ENCODE assay signal across 16 cellular contexts in genomic region chr14:104237651-104238423, GRCh38.
DNase-seq lines count a peak whose midpoint lies in the region; ATAC-seq and TF ChIP-seq lines count a peak whose summit lies in the region.
"Had no signal": no experiment of that assay in that cellular context is flagged by ENCODE, and none has a peak within 500 bp of the region (broad histone marks: within the 10 kb centered on the region; RNA-seq: fewer than 3 reads in every experiment).

No MANE protein-coding gene starts in this region.

- intact Hi-C loops in Right ventricle myocardium inferior (cut with DNase I): no loop called here
- intact Hi-C loops in heart left ventricle (cut with DNase I): no loop called here

- H3K9me3 Mint-ChIP-seq in endothelial cell (ENCODE audit: unreplicated experiment) (peaks cover 13% of the 10 kb centered on the region), type B pancreatic cell (peaks cover 21% of the 10 kb centered on the region)

- TF ChIP-seq POLR2A in heart left ventricle (IDR thresholded peaks at IDR 0.05): no peak

- H3K27me3 Mint-ChIP-seq in endothelial cell (ENCODE audit: unreplicated experiment) (peaks cover 10% of the 10 kb centered on the region), type B pancreatic cell (peaks cover 4% of the 10 kb centered on the region)

- H3K4me3 Mint-ChIP-seq in endothelial cell (ENCODE audit: unreplicated experiment): peak overlapping the region; percentile 21
- H3K4me3 Mint-ChIP-seq in type B pancreatic cell: no peak overlapping the region

- no peak for TF ChIP-seq CTCF in heart left ventricle (IDR thresholded peaks at IDR 0.05)
- no peak for TF ChIP-seq CTCF in endothelial cell (IDR thresholded peaks at IDR 0.05; ENCODE audit: unreplicated experiment)
- TF ChIP-seq CTCF in osteoblast (IDR thresholded peaks at IDR 0.05; ENCODE audit: extremely low read depth, low read depth, low read length): no peak
- no peak for TF ChIP-seq CTCF in type B pancreatic cell (conservative IDR thresholded peaks at IDR 0.05)

- H3K9me3 ChIP-seq in heart left ventricle: peaks cover 0 to 35% (median 13%) of the 10 kb centered on the region in 12 donors
- H3K9me3 ChIP-seq in osteoblast (ENCODE audit: low read depth, low read length): no peaks in the 10 kb centered on the region

- H2AFZ ChIP-seq in osteoblast (ENCODE audit: low read length): no peak overlapping the region

- DNase-seq in Right ventricle myocardium inferior (ENCODE audit: missing footprints): peak; percentile 21
- no peak for DNase-seq in heart left ventricle
- no peak for DNase-seq in endothelial cell (ENCODE audit: low spot score)
- DNase-seq in osteoblast (ENCODE audit: insufficient read length, low spot score, missing footprints): peak; percentile 22
- DNase-seq in type B pancreatic cell (ENCODE audit: extremely low spot score, unreplicated experiment): peak; percentile 44
- DNase-seq in NCI-H2029 (lab: John Stamatoyannopoulos, UW): no peak
- DNase-seq in OCI-M1 (lab: John Stamatoyannopoulos, UW): no peak
- DNase-seq in ACHN: no peak
- DNase-seq: DMS53, HCEC 1CT, NCI-H1417 treated with DMSO at 0.1 percent for 48 hours, NCI-H2029 treated with DMSO at 0.1 percent for 48 hours, NCI-H510A treated with DMSO at 0.1 percent for 48 hours had no signal

- no peaks in the 10 kb centered on the region for H3K4me1 Mint-ChIP-seq in endothelial cell (ENCODE audit: unreplicated experiment)
- peaks cover 13% of the 10 kb centered on the region for H3K4me1 Mint-ChIP-seq in type B pancreatic cell (ENCODE audit: unreplicated experiment)

- 80 to 90% (median 86%) methylated on average over 24 of the region's 24 CpGs for WGBS in heart left ventricle, 4 donors

- H3K27me3 ChIP-seq in heart left ventricle (no peaks in the 10 kb centered on the region), osteoblast (ENCODE audit: insufficient read depth, low read length) (no peaks in the 10 kb centered on the region)

- peaks cover 28% of the 10 kb centered on the region for H3K36me3 Mint-ChIP-seq in endothelial cell (ENCODE audit: low read depth, unreplicated experiment)
- no peaks in the 10 kb centered on the region for H3K36me3 Mint-ChIP-seq in type B pancreatic cell
- H3K36me3 Mint-ChIP-seq: IgD-negative memory B cell had no signal

- no peak overlapping the region for H3K27ac Mint-ChIP-seq in endothelial cell (ENCODE audit: unreplicated experiment)
- H3K27ac Mint-ChIP-seq in type B pancreatic cell: no peak overlapping the region
- H3K27ac Mint-ChIP-seq: IgD-negative memory B cell had no signal

- no peak overlapping the region for H3K4me2 ChIP-seq in osteoblast (ENCODE audit: insufficient read depth, low read length)

- H3K79me2 ChIP-seq in osteoblast (ENCODE audit: insufficient read depth, low read length): no peaks in the 10 kb centered on the region

- H3K36me3 ChIP-seq in heart left ventricle (no peaks in the 10 kb centered on the region), osteoblast (ENCODE audit: insufficient read depth, low read length) (no peaks in the 10 kb centered on the region)

- no peak overlapping the region for H3K27ac ChIP-seq in heart left ventricle
- H3K27ac ChIP-seq in osteoblast (ENCODE audit: low read depth, low read length): no peak overlapping the region
- H3K27ac ChIP-seq: C4-2B had no signal

- H3K4me1 ChIP-seq in heart left ventricle: no peaks in the 10 kb centered on the region
- H3K4me1 ChIP-seq in osteoblast (ENCODE audit: insufficient read depth, low read length): no peaks in the 10 kb centered on the region
- H3K4me1 ChIP-seq: Caco-2 had no signal

- ATAC-seq in Right ventricle myocardium inferior: no peak
- ATAC-seq in heart left ventricle: no peak

- H3K4me3 ChIP-seq in heart left ventricle: no peak overlapping the region
- no peak overlapping the region for H3K4me3 ChIP-seq in osteoblast (ENCODE audit: insufficient read depth, low read length)

- in situ Hi-C loops in ACHN (cut with HindIII; ENCODE audit: low pct_ligation_motif_present, low pct_unique_long_range_greater_than_20kb, low sequenced_read_pairs): no loop called here

- H4K20me1 ChIP-seq in osteoblast (ENCODE audit: insufficient read depth, low read length): no peaks in the 10 kb centered on the region

Comparison
In these comparisons a context has a peak if more than half of its experiments do, and no peak if none do; other contexts are left out.
1. DNase-seq: peak in Right ventricle myocardium inferior (single experiment), osteoblast (single experiment) and type B pancreatic cell (single experiment); none in heart left ventricle (0 of 5), endothelial cell (single experiment), NCI-H2029 (single experiment), OCI-M1 (single experiment) and ACHN (single experiment).